ENCODE assay signal across 1 cellular context in genomic region chr9:89144242-89144641, GRCh38.
TF ChIP-seq lines count a peak whose summit lies in the region.

No MANE protein-coding gene starts in this region.

TF ChIP-seq in IMR-90, 13 proteins besides CTCF, POLR2A, EP300 and RAD21:
- no peak for TF ChIP-seq RFX5 (IDR thresholded peaks at IDR 0.05; ENCODE audit: low read depth, low read length)
- no peak for TF ChIP-seq SMC3 (IDR thresholded peaks at IDR 0.05; ENCODE audit: low read depth, low read length)
- TF ChIP-seq, protein P1, sequence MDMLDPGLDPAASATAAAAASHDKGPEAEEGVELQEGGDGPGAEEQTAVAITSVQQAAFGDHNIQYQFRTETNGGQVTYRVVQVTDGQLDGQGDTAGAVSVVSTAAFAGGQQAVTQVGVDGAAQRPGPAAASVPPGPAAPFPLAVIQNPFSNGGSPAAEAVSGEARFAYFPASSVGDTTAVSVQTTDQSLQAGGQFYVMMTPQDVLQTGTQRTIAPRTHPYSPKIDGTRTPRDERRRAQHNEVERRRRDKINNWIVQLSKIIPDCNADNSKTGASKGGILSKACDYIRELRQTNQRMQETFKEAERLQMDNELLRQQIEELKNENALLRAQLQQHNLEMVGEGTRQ (IDR thresholded peaks at IDR 0.05; ENCODE audit: low read depth, low read length) = no peak
- TF ChIP-seq MAZ (IDR thresholded peaks at IDR 0.05; ENCODE audit: borderline replicate concordance, low read depth, low read length) = no peak
